13 cellular contexts compared by ENCODE assay signal in genomic region chr20:62031462-62032092, GRCh38. TPM values are rescaled to one million over a fixed set of nuclear protein-coding genes. Genes with fewer than 3 reads are reported as not detected.
A peak's percentile ranks its signal among the peaks of the same experiment; 100 is the strongest.
DNase-seq lines count a peak whose midpoint lies in the region; ATAC-seq and TF ChIP-seq lines count a peak whose summit lies in the region.
"Had no signal": no experiment of that assay in that cellular context is flagged by ENCODE, and none has a peak within 500 bp of the region (broad histone marks: within the 10 kb centered on the region; RNA-seq: fewer than 3 reads in every experiment).

No MANE protein-coding gene starts in this region.

- H3K36me3 ChIP-seq in OCI-LY7 (ENCODE audit: insufficient read depth, low read length), result peaks cover 4% of the 10 kb centered on the region; the same call in 1 of the 2 replicates
- H3K36me3 ChIP-seq: ascending aorta, upper lobe of right lung had no signal

- no peaks in the 10 kb centered on the region for H3K9me3 Mint-ChIP-seq in activated naive CD4-positive, alpha-beta T cell treated with anti-CD3 and anti-CD28 coated beads, Interleukin-2, amount 50 U/mL, for 24 hours
- H3K9me3 Mint-ChIP-seq in brain, result peaks cover 10 to 17% (median 14%) of the 10 kb centered on the region in 5 experiments
- H3K9me3 Mint-ChIP-seq in stimulated activated naive B cell treated with anti-CD40 and anti-IgM and Interleukin-4, amounts not matched to agents 10 μg/mL and 1 μg/mL and 100 μg/mL, for 72 hours, result no peaks in the 10 kb centered on the region

- H3K4me2 ChIP-seq in OCI-LY7 (ENCODE audit: low read length), result peak overlapping the region; percentile 67

- no TSS peak for BruUV-seq in OCI-LY7 (replicated peaks; lab: Mats Ljungman, UMichigan)

- intact Hi-C loops in OCI-LY7 (cut with micrococcal nuclease; ENCODE audit: unreplicated experiment), result no loop called here

- H3K9me3 ChIP-seq in OCI-LY7 (ENCODE audit: low read length), result 0 out of 2 replicates have a peak, but pooled peaks cover 7% of the 10 kb centered on the region
- H3K9me3 ChIP-seq: ascending aorta, upper lobe of right lung had no signal

- peaks cover 61% of the 10 kb centered on the region for H3K4me1 Mint-ChIP-seq in activated naive CD4-positive, alpha-beta T cell treated with anti-CD3 and anti-CD28 coated beads, Interleukin-2, amount 50 U/mL, for 24 hours
- H3K4me1 Mint-ChIP-seq in brain, result peaks cover 65% of the 10 kb centered on the region
- peaks cover 45 to 66% of the 10 kb centered on the region in 2 donors for H3K4me1 Mint-ChIP-seq in stimulated activated naive B cell treated with anti-CD40 and anti-IgM and Interleukin-4, amounts not matched to agents 10 μg/mL and 1 μg/mL and 100 μg/mL, for 72 hours

- TF ChIP-seq CTCF in OCI-LY7 (conservative IDR thresholded peaks at IDR 0.05; ENCODE audit: low read length), result no peak
- no peak for TF ChIP-seq CTCF in brain (conservative IDR thresholded peaks at IDR 0.05)

- peaks cover 87% of the 10 kb centered on the region for H3K79me2 ChIP-seq in OCI-LY7 (ENCODE audit: insufficient read depth, low read depth, low read length)

- H3K27ac ChIP-seq in OCI-LY7 (ENCODE audit: low read depth, low read length, poor library complexity, severe bottlenecking), result peak overlapping the region; percentile 95
- H3K27ac ChIP-seq: ascending aorta, dorsolateral prefrontal cortex, upper lobe of right lung had no signal

- POLR2A ChIA-PET in OCI-LY7 (lab: Charles Lee), result no interaction called here

- no peaks in the 10 kb centered on the region for H3K9me2 ChIP-seq in OCI-LY7 (ENCODE audit: insufficient read depth, low read length)

- peaks cover 38% of the 10 kb centered on the region for H3K4me1 ChIP-seq in OCI-LY7 (ENCODE audit: insufficient read depth, low read length, poor library complexity, severe bottlenecking)

- no peaks in the 10 kb centered on the region for H4K20me1 ChIP-seq in OCI-LY7 (ENCODE audit: insufficient read depth, low read length)

- ATAC-seq in stimulated activated naive B cell treated with anti-CD40 and anti-IgM and Interleukin-4, amounts not matched to agents 10 μg/mL and 1 μg/mL and 100 μg/mL, for 72 hours (replicated peaks), result peak; percentile 35 to 43
- ATAC-seq in GM18511 (IDR thresholded peaks at IDR 0.05; ENCODE audit: unreplicated experiment), result no peak
- ATAC-seq: upper lobe of right lung had no signal

- H3K27ac Mint-ChIP-seq in activated naive CD4-positive, alpha-beta T cell treated with anti-CD3 and anti-CD28 coated beads, Interleukin-2, amount 50 U/mL, for 24 hours, result peak overlapping the region; percentile 82
- H3K27ac Mint-ChIP-seq in brain, result peak overlapping the region in 3 of 5 experiments; percentile 35 to 48 (median 47)
- H3K27ac Mint-ChIP-seq in stimulated activated naive B cell treated with anti-CD40 and anti-IgM and Interleukin-4, amounts not matched to agents 10 μg/mL and 1 μg/mL and 100 μg/mL, for 72 hours, result peak overlapping the region; percentile 94

- H3K36me3 Mint-ChIP-seq in activated naive CD4-positive, alpha-beta T cell treated with anti-CD3 and anti-CD28 coated beads, Interleukin-2, amount 50 U/mL, for 24 hours, result peaks cover 5% of the 10 kb centered on the region
- H3K36me3 Mint-ChIP-seq in brain, result peaks cover 17% of the 10 kb centered on the region
- peaks cover 8 to 12% of the 10 kb centered on the region in 2 donors for H3K36me3 Mint-ChIP-seq in stimulated activated naive B cell treated with anti-CD40 and anti-IgM and Interleukin-4, amounts not matched to agents 10 μg/mL and 1 μg/mL and 100 μg/mL, for 72 hours

- no peaks in the 10 kb centered on the region for H3K27me3 Mint-ChIP-seq in activated naive CD4-positive, alpha-beta T cell treated with anti-CD3 and anti-CD28 coated beads, Interleukin-2, amount 50 U/mL, for 24 hours
- peaks cover 3% of the 10 kb centered on the region for H3K27me3 Mint-ChIP-seq in brain
- H3K27me3 Mint-ChIP-seq in stimulated activated naive B cell treated with anti-CD40 and anti-IgM and Interleukin-4, amounts not matched to agents 10 μg/mL and 1 μg/mL and 100 μg/mL, for 72 hours, result no peaks in the 10 kb centered on the region

- DNase-seq in activated naive CD4-positive, alpha-beta T cell treated with Interleukin-2 at 50 U/mL for 16 hours, result no peak
- no peak for DNase-seq in OCI-LY7 (ENCODE audit: low spot score)
- DNase-seq in stimulated activated naive B cell treated with anti-CD40 and anti-IgM and Interleukin-4, amounts not matched to agents 10 μg/mL and 1 μg/mL and 100 μg/mL, for 72 hours, result no peak
- DNase-seq in islet precursor cell, result no peak
- no peak for DNase-seq in activated CD4-positive, alpha-beta T cell treated with anti-CD3 and anti-CD28 coated beads for 48 hours
- DNase-seq: DMS79 treated with DMSO at 0.1 percent for 48 hours, midbrain, upper lobe of right lung had no signal

- H2AFZ ChIP-seq in OCI-LY7 (ENCODE audit: low read length), result peak overlapping the region; percentile 1; the same call in 1 of the 2 replicates

- peak overlapping the region; percentile 19 for H3K4me3 Mint-ChIP-seq in activated naive CD4-positive, alpha-beta T cell treated with anti-CD3 and anti-CD28 coated beads, Interleukin-2, amount 50 U/mL, for 24 hours
- H3K4me3 Mint-ChIP-seq in brain, result no peak overlapping the region
- no peak overlapping the region for H3K4me3 Mint-ChIP-seq in stimulated activated naive B cell treated with anti-CD40 and anti-IgM and Interleukin-4, amounts not matched to agents 10 μg/mL and 1 μg/mL and 100 μg/mL, for 72 hours

- CTCF ChIA-PET in OCI-LY7 (lab: Charles Lee; ENCODE audit: unreplicated experiment), result no interaction called here

- peak overlapping the region; percentile 33 for H3K4me3 ChIP-seq in OCI-LY7 (ENCODE audit: low read depth, low read length, poor library complexity, severe bottlenecking)
- H3K4me3 ChIP-seq: ascending aorta, dorsolateral prefrontal cortex, upper lobe of right lung had no signal

RNA-seq across cellular contexts. Expression of gene TAF4, which starts 34.1 kb away (rescaled TPM):
- 6.7 and 11.2 TPM in 2 replicates for total RNA-seq in OCI-LY7 (2014; rRNA removed; shearing (Covaris generic))
- 28.4 and 38.9 TPM in 2 replicates for total RNA-seq in OCI-LY7 (2022)
- polyA plus RNA-seq in brain (ENCODE audit: insufficient read depth, low read depth, low replicate concordance), result 15.1 TPM
